Comparison of ENCODE assay signal across 18 cellular contexts in the genomic region with DNA sequence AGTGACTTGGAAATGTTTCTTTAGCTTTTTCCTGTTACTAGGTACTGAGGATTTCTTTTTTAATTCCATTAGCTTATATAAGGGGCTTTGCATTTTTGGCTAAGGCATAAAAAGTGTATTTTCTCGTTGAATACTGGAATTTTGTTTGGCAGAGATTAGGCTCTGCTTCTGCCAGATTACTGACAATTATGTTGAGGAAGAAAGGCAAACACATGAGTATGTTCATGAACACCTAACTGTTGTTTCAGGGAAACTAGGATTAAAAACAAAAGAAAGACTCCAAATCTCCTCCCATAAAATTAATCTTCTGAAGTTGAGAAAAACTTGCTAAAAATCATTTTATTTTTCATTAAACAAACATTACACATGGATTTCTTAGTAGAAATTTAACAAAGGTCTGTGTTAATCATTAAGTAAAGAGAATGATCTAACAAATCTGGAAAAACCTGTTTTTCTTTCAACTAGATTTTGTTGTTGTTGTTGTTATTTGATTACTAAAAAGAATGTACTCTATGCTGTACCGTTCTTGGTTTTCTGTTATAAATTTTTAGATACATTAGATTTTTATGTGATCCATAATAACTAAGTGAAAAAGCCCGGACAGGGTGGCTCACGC.
"Had no signal": no experiment of that assay in that cellular context is flagged by ENCODE, and none has a peak within 500 bp of the region (broad histone marks: within the 10 kb centered on the region; RNA-seq: fewer than 3 reads in every experiment).

No MANE protein-coding gene starts in this region.

- ATAC-seq: activated CD8-positive, alpha-beta T cell treated with anti-CD3 and anti-CD28 coated beads for 36 hours; left ventricle myocardium superior; natural killer cell; psoas muscle; T-helper 17 cell had no signal

- H3K27ac ChIP-seq: esophagus muscularis mucosa, psoas muscle, tibial artery had no signal

- H3K4me3 Mint-ChIP-seq: activated B cell treated with CpG ODN at 0.5 μM for 24 hours; activated CD8-positive, alpha-beta T cell treated with anti-CD3 and anti-CD28 coated beads for 36 hours; activated naive CD8-positive, alpha-beta T cell; natural killer cell; T-helper 17 cell had no signal

- DNase-seq: activated B cell treated with CpG ODN at 0.5 μM for 24 hours; activated CD4-positive, alpha-beta T cell treated with anti-CD3 and anti-CD28 coated beads for 48 hours; activated CD8-positive, alpha-beta T cell treated with anti-CD3 and anti-CD28 coated beads for 36 hours; activated gamma-delta T cell treated with Interleukin-2 at 50 U/mL for 16 hours; activated T-cell treated with anti-CD3 and anti-CD28 coated beads, Interleukin-2, amount 50 U/mL, for 48 hours; amygdala; cerebellar nuclear complex; dermis blood vessel endothelial cell; hippocampal formation; left ventricle myocardium superior; mesendoderm; natural killer cell; psoas muscle; stimulated activated CD4-positive, alpha-beta T cell treated with anti-CD3 and anti-CD28 coated beads, Interleukin-2, amount 100 ng/mL, for 24 hours; T-helper 17 cell; tibial artery had no signal

- H3K27me3 Mint-ChIP-seq: activated B cell treated with CpG ODN at 0.5 μM for 24 hours; activated CD8-positive, alpha-beta T cell treated with anti-CD3 and anti-CD28 coated beads for 36 hours; activated naive CD8-positive, alpha-beta T cell; T-helper 17 cell had no signal

- H3K36me3 Mint-ChIP-seq: activated naive CD8-positive, alpha-beta T cell; natural killer cell had no signal

- H3K9me3 Mint-ChIP-seq: activated B cell treated with CpG ODN at 0.5 μM for 24 hours; activated CD8-positive, alpha-beta T cell treated with anti-CD3 and anti-CD28 coated beads for 36 hours; natural killer cell had no signal

- H3K4me1 Mint-ChIP-seq: activated B cell treated with CpG ODN at 0.5 μM for 24 hours, natural killer cell, T-helper 17 cell had no signal

- H3K27ac Mint-ChIP-seq: activated B cell treated with CpG ODN at 0.5 μM for 24 hours; activated CD8-positive, alpha-beta T cell treated with anti-CD3 and anti-CD28 coated beads for 36 hours; activated naive CD8-positive, alpha-beta T cell; natural killer cell; T-helper 17 cell had no signal
